Comparison of ENCODE assay signal across 12 cellular contexts in genomic region chr19:57269515-57270250, GRCh38. TPM values are rescaled to one million over a fixed set of nuclear protein-coding genes. Genes with fewer than 3 reads are reported as not detected.
DNase-seq lines count a peak whose midpoint lies in the region; ATAC-seq, FAIRE-seq and TF ChIP-seq lines count a peak whose summit lies in the region.
"Had no signal": no experiment of that assay in that cellular context is flagged by ENCODE, and none has a peak within 500 bp of the region (broad histone marks: within the 10 kb centered on the region; RNA-seq: fewer than 3 reads in every experiment).

No MANE protein-coding gene starts in this region.

- H3K27ac ChIP-seq in esophagus squamous epithelium (no peak overlapping the region), GM23338 (ENCODE audit: low read depth) (no peak overlapping the region), right cardiac atrium (ENCODE audit: low read length) (no peak overlapping the region)
- H3K27ac ChIP-seq: left ventricle myocardium inferior had no signal

- TF ChIP-seq POLR2A in esophagus squamous epithelium (IDR thresholded peaks at IDR 0.05): no peak

- no peaks in the 10 kb centered on the region for H3K27me3 ChIP-seq in esophagus squamous epithelium
- no peaks in the 10 kb centered on the region for H3K27me3 ChIP-seq in GM23338 (ENCODE audit: insufficient read depth)
- no peaks in the 10 kb centered on the region for H3K27me3 ChIP-seq in right cardiac atrium (ENCODE audit: control insufficient read depth, insufficient read depth)

- no peaks in the 10 kb centered on the region for H4K20me1 ChIP-seq in GM23338 (replicated peaks; ENCODE audit: insufficient read depth)

- H3K79me2 ChIP-seq in GM23338 (replicated peaks; ENCODE audit: insufficient read depth): no peaks in the 10 kb centered on the region

- no peak overlapping the region for H3K4me2 ChIP-seq in GM23338

- peak; percentile 39 for FAIRE-seq in RCC 7860 (lab: Jason Lieb, UNC)

- H3K9me2 ChIP-seq in GM23338 (ENCODE audit: insufficient read depth): no peaks in the 10 kb centered on the region

- intact Hi-C loops in esophagus squamous epithelium (cut with DNase I): no loop called here
- intact Hi-C loops in right cardiac atrium (cut with DNase I): no loop called here

- H3K4me3 ChIP-seq in esophagus squamous epithelium (no peak overlapping the region), GM23338 (no peak overlapping the region), right cardiac atrium (ENCODE audit: low read length) (no peak overlapping the region)
- H3K4me3 ChIP-seq: left ventricle myocardium inferior had no signal

- no peaks in the 10 kb centered on the region for H3K4me1 ChIP-seq in esophagus squamous epithelium
- H3K4me1 ChIP-seq in GM23338 (ENCODE audit: insufficient read depth): no peaks in the 10 kb centered on the region
- no peaks in the 10 kb centered on the region for H3K4me1 ChIP-seq in right cardiac atrium (ENCODE audit: control insufficient read depth, insufficient read depth, low read length)
- H3K4me1 ChIP-seq: left ventricle myocardium inferior had no signal

- no peaks in the 10 kb centered on the region for H3K27me3 Mint-ChIP-seq in GM23338 (ENCODE audit: insufficient read depth, low read depth, poor library complexity)

- H3F3A ChIP-seq in GM23338 (replicated peaks; ENCODE audit: low read depth): no peaks in the 10 kb centered on the region

- H3K36me3 ChIP-seq in esophagus squamous epithelium: peaks cover 0 to 12% (median 0%) of the 10 kb centered on the region in 3 donors
- no peaks in the 10 kb centered on the region for H3K36me3 ChIP-seq in GM23338 (ENCODE audit: insufficient read depth)

- H3K9me3 ChIP-seq in esophagus squamous epithelium: no peaks in the 10 kb centered on the region
- no peaks in the 10 kb centered on the region for H3K9me3 ChIP-seq in right cardiac atrium (ENCODE audit: control insufficient read depth, low read length)
- H3K9me3 ChIP-seq: left ventricle myocardium inferior had no signal

- H3K27ac Mint-ChIP-seq in GM23338: no peak overlapping the region
- H3K27ac Mint-ChIP-seq: T-helper 1 cell treated with Interleukin-12 subunit alpha and Interleukin-12 subunit beta and Interleukin-4 antibody, amounts not matched to agents 30 μg/mL and 1 μg/mL, for 36 hours had no signal

- ATAC-seq in GM19035 (IDR thresholded peaks at IDR 0.05; ENCODE audit: unreplicated experiment) (peak; percentile 46), GM23338 (no peak), right cardiac atrium (no peak)

- no peaks in the 10 kb centered on the region for H3K36me3 Mint-ChIP-seq in GM23338 (ENCODE audit: low read depth)

- DNase-seq in AG08396 (ENCODE audit: low spot score) (peak; percentile 62), RCC 7860 (ENCODE audit: low spot score) (peak; percentile 68), fibroblast of the conjunctiva (ENCODE audit: low read depth) (peak; percentile 47), esophagus squamous epithelium (lab: John Stamatoyannopoulos, UW) (no peak), GM23338 (ENCODE audit: low spot score) (no peak), right cardiac atrium (no peak), NCI-H2081 (lab: John Stamatoyannopoulos, UW) (no peak)
- DNase-seq: left ventricle myocardium inferior, MV-4-11 had no signal

- H2AFZ ChIP-seq in GM23338: no peak overlapping the region

- peaks cover 8% of the 10 kb centered on the region for H3K4me1 Mint-ChIP-seq in GM23338

- H3K4me3 Mint-ChIP-seq in GM23338: no peak overlapping the region
- H3K4me3 Mint-ChIP-seq: T-helper 1 cell treated with Interleukin-12 subunit alpha and Interleukin-12 subunit beta and Interleukin-4 antibody, amounts not matched to agents 30 μg/mL and 1 μg/mL, for 36 hours had no signal

- no peaks in the 10 kb centered on the region for H3K9me3 Mint-ChIP-seq in GM23338

- no peak for TF ChIP-seq CTCF in esophagus squamous epithelium (IDR thresholded peaks at IDR 0.05)
- no peak for TF ChIP-seq CTCF in GM23338 (conservative IDR thresholded peaks at IDR 0.05; ENCODE audit: low read depth in 2 of 2)

- WGBS in esophagus squamous epithelium, 2 donors: 70 to 71% methylated on average over 4 of the region's 4 CpGs
- 74% methylated on average over 4 of the region's 4 CpGs for WGBS in right cardiac atrium

TF ChIP-seq in GM23338, 12 proteins besides CTCF, POLR2A, EP300 and RAD21 (continues in another document):
- TF ChIP-seq, protein P1, sequence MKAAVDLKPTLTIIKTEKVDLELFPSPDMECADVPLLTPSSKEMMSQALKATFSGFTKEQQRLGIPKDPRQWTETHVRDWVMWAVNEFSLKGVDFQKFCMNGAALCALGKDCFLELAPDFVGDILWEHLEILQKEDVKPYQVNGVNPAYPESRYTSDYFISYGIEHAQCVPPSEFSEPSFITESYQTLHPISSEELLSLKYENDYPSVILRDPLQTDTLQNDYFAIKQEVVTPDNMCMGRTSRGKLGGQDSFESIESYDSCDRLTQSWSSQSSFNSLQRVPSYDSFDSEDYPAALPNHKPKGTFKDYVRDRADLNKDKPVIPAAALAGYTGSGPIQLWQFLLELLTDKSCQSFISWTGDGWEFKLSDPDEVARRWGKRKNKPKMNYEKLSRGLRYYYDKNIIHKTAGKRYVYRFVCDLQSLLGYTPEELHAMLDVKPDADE (IDR thresholded peaks at IDR 0.05): no peak
- TF ChIP-seq JUNB (IDR thresholded peaks at IDR 0.05; ENCODE audit: unreplicated experiment) (no peak), EZH2 (IDR thresholded peaks at IDR 0.05; ENCODE audit: low read depth, unreplicated experiment) (no peak), CREB1 (CRISPR knock-in tag; IDR thresholded peaks at IDR 0.05; ENCODE audit: low read depth) (no peak), STAT1 (IDR thresholded peaks at IDR 0.05; ENCODE audit: unreplicated experiment) (no peak), ZNF331 (CRISPR knock-in tag; IDR thresholded peaks at IDR 0.05; ENCODE audit: low read depth) (no peak), EZH2phosphoT487 (IDR thresholded peaks at IDR 0.05; ENCODE audit: unreplicated experiment) (no peak), NANOG (IDR thresholded peaks at IDR 0.05; ENCODE audit: borderline replicate concordance) (no peak), POLR2AphosphoS5 (IDR thresholded peaks at IDR 0.05; ENCODE audit: low read depth) (no peak), ZNF114 (CRISPR knock-in tag; IDR thresholded peaks at IDR 0.05) (no peak)
- TF ChIP-seq, protein P2, sequence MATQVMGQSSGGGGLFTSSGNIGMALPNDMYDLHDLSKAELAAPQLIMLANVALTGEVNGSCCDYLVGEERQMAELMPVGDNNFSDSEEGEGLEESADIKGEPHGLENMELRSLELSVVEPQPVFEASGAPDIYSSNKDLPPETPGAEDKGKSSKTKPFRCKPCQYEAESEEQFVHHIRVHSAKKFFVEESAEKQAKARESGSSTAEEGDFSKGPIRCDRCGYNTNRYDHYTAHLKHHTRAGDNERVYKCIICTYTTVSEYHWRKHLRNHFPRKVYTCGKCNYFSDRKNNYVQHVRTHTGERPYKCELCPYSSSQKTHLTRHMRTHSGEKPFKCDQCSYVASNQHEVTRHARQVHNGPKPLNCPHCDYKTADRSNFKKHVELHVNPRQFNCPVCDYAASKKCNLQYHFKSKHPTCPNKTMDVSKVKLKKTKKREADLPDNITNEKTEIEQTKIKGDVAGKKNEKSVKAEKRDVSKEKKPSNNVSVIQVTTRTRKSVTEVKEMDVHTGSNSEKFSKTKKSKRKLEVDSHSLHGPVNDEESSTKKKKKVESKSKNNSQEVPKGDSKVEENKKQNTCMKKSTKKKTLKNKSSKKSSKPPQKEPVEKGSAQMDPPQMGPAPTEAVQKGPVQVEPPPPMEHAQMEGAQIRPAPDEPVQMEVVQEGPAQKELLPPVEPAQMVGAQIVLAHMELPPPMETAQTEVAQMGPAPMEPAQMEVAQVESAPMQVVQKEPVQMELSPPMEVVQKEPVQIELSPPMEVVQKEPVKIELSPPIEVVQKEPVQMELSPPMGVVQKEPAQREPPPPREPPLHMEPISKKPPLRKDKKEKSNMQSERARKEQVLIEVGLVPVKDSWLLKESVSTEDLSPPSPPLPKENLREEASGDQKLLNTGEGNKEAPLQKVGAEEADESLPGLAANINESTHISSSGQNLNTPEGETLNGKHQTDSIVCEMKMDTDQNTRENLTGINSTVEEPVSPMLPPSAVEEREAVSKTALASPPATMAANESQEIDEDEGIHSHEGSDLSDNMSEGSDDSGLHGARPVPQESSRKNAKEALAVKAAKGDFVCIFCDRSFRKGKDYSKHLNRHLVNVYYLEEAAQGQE (IDR thresholded peaks at IDR 0.05; ENCODE audit: unreplicated experiment): no peak

RNA-seq across cellular contexts. Expression of gene ZNF460, which starts 10.6 kb away (rescaled TPM):
- 10 to 100 TPM; 44.3 to 87.9 (median 67.9) TPM for total RNA-seq in esophagus squamous epithelium
- total RNA-seq in GM23338 (2014; rRNA removed; shearing (Covaris generic)): 79.6 and 81.7 TPM in 2 replicates
- polyA plus RNA-seq in GM23338 (2016; fragmentation: Nextera tagmentation; extraction: Ambion mirVana): 3.0 and 3.4 TPM in 2 replicates
- 10 to 100 TPM; 30.6 to 46.5 (median 36.1) TPM for total RNA-seq in right cardiac atrium
- polyA plus RNA-seq in right cardiac atrium: 3.5 TPM

RNA-seq across cellular contexts. Expression of gene ZNF805, which starts 29.3 kb away (rescaled TPM):
- 10 to 100 TPM in 1 of 4 donors, 1 to 10 TPM in 3; 6.5 to 16.6 (median 7.6) TPM for total RNA-seq in esophagus squamous epithelium
- 18.5 and 19.0 TPM in 2 replicates for total RNA-seq in GM23338 (2014; rRNA removed; shearing (Covaris generic))
- 1.3 and 1.7 TPM in 2 replicates for polyA plus RNA-seq in GM23338 (2016; fragmentation: Nextera tagmentation; extraction: Ambion mirVana)
- 10 to 100 TPM in 2 of 4 donors, 1 to 10 TPM in 2; 9.3 to 14.6 (median 10.0) TPM for total RNA-seq in right cardiac atrium
- polyA plus RNA-seq in right cardiac atrium: 1.3 TPM

RNA-seq across cellular contexts. Expression of gene AURKC, which starts 38.9 kb away (rescaled TPM):
- total RNA-seq in esophagus squamous epithelium (1 to 10 TPM in 1 of 4 donors, under 1 TPM in 2, not detected in 1; 0.35 to 1.0 (median 0.76) TPM), right cardiac atrium (1 to 10 TPM; 1.5 to 2.0 (median 1.6) TPM)
- total RNA-seq in GM23338 (2014; rRNA removed; shearing (Covaris generic)): 2.4 and 6.7 TPM in 2 replicates
- polyA plus RNA-seq in GM23338 (2016; fragmentation: Nextera tagmentation; extraction: Ambion mirVana) (3.2 and 4.9 TPM in 2 replicates), right cardiac atrium (1.2 TPM)
- total RNA-seq: G401 had no signal

RNA-seq across cellular contexts. Expression of gene ZNF543, which starts 50.6 kb away (rescaled TPM):
- 10 to 100 TPM in 1 of 4 donors, 1 to 10 TPM in 3; 4.7 to 10.1 (median 8.4) TPM for total RNA-seq in esophagus squamous epithelium
- 10.3 and 12.6 TPM in 2 replicates for total RNA-seq in GM23338 (2014; rRNA removed; shearing (Covaris generic))
- 2.4 and 3.1 TPM in 2 replicates for polyA plus RNA-seq in GM23338 (2016; fragmentation: Nextera tagmentation; extraction: Ambion mirVana)
- total RNA-seq in right cardiac atrium: 1 to 10 TPM; 5.8 to 7.6 (median 6.6) TPM
- 2.1 TPM for polyA plus RNA-seq in right cardiac atrium

Comparison
In these comparisons a context has a peak if more than half of its experiments do, and no peak if none do; other contexts are left out.
1. DNase-seq: peak in AG08396 (single experiment), RCC 7860 (single experiment) and fibroblast of the conjunctiva (single experiment); none in esophagus squamous epithelium (single experiment), GM23338 (single experiment), right cardiac atrium (0 of 3) and NCI-H2081 (0 of 2).